Comparison of ENCODE assay signal across 26 cellular contexts in the genomic region with DNA sequence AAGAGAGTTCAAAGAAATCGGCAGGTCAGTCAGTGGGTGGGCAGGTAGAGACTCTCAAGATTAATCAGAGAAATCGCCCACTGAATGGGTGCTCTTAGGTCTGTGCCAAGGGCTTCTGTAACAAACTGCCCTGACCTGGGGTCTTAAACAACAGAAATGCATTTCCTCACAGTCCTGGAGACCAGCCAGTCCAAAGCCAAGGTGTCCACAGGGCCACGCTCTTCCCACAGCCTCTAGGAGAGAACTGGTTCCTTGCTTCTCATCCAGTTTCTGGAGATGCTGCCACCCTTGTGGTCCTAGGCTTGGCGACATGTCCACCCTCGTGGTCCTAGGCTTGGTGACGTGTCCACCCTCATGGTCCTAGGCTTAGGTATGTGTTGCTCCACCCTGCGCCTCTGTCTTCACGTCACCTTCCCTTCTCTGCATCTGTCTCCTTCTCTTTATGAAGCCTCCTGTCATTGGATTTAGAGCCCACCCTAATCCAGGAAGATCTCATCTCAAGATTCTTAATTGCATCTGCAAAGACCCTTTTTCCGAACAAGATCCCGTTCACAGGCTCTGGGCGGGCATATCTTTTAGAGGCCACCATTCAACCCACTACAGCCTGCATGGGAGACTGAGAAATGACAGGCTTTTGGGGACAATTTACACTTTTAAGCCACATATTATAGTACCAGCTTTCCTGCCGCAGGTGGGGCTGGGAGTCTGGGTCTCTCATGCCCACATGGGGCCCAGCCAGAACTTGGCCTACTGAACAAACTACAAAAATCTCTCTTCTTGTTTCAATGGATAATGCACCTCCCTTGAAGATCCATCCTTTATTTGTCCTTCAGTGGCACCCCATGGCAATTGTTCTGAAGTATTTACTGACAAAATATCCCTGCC.
DNase-seq lines count a peak whose midpoint lies in the region; ATAC-seq and TF ChIP-seq lines count a peak whose summit lies in the region.
"Had no signal": no experiment of that assay in that cellular context is flagged by ENCODE, and none has a peak within 500 bp of the region (broad histone marks: within the 10 kb centered on the region; RNA-seq: fewer than 3 reads in every experiment).

No MANE protein-coding gene starts in this region.

- H3K4me3 Mint-ChIP-seq in effector memory CD8-positive, alpha-beta T cell = no peak overlapping the region
- no peak overlapping the region for H3K4me3 Mint-ChIP-seq in activated T-helper 17 cell treated with anti-CD3 and anti-CD28 coated beads, Interleukin-2, amount 50 U/mL, for 72 hours
- H3K4me3 Mint-ChIP-seq: CD8-positive, alpha-beta T cell; GM23338; HFFc6; IgD-negative memory B cell had no signal

- TF ChIP-seq POLR2A in lower leg skin (IDR thresholded peaks at IDR 0.05) (no peak), sigmoid colon (IDR thresholded peaks at IDR 0.05) (no peak)

- H3K9ac ChIP-seq in BLaER1 = no peak overlapping the region
- H3K9ac ChIP-seq: KMS-11 had no signal

- no peak for ATAC-seq in effector memory CD8-positive, alpha-beta T cell (replicated peaks)
- no peak for ATAC-seq in activated T-helper 17 cell treated with anti-CD3 and anti-CD28 coated beads, Interleukin-2, amount 50 U/mL, for 72 hours (replicated peaks)
- ATAC-seq: CD8-positive, alpha-beta T cell; GM23338; Right ventricle myocardium inferior had no signal

- H3K27ac ChIP-seq in BLaER1 = 0 out of 2 replicates have a peak overlapping the region, but pooled peaks have one; percentile 26
- H3K27ac ChIP-seq in sigmoid colon = no peak overlapping the region
- H3K27ac ChIP-seq: C4-2B, KMS-11, PC-9, SJSA1 had no signal

- H3K27me3 Mint-ChIP-seq in effector memory CD8-positive, alpha-beta T cell = peaks cover 8 to 29% of the 10 kb centered on the region in 2 donors
- no peaks in the 10 kb centered on the region for H3K27me3 Mint-ChIP-seq in activated T-helper 17 cell treated with anti-CD3 and anti-CD28 coated beads, Interleukin-2, amount 50 U/mL, for 72 hours

- 87 to 93% methylated on average over 12 of the region's 12 CpGs for WGBS in lower leg skin, 2 donors
- 84 to 95% methylated on average over 12 of the region's 12 CpGs for WGBS in sigmoid colon, 2 donors

- no peak for TF ChIP-seq EP300 in sigmoid colon (IDR thresholded peaks at IDR 0.05)

- H3K9me3 ChIP-seq in BLaER1 = peaks cover 6% of the 10 kb centered on the region; the same call in 1 of the 2 replicates
- H3K9me3 ChIP-seq in sigmoid colon = peaks cover 0 to 4% (median 0%) of the 10 kb centered on the region in 4 donors
- H3K9me3 ChIP-seq: Caco-2, HAP-1, SJSA1 had no signal

- H4K20me1 ChIP-seq in BLaER1 = no peaks in the 10 kb centered on the region

- H3K27ac Mint-ChIP-seq in effector memory CD8-positive, alpha-beta T cell = no peak overlapping the region
- no peak overlapping the region for H3K27ac Mint-ChIP-seq in activated T-helper 17 cell treated with anti-CD3 and anti-CD28 coated beads, Interleukin-2, amount 50 U/mL, for 72 hours
- H3K27ac Mint-ChIP-seq: CD8-positive, alpha-beta T cell; GM23338; HFFc6; IgD-negative memory B cell had no signal

- no peak overlapping the region for H3K4me3 ChIP-seq in BLaER1
- H3K4me3 ChIP-seq in lower leg skin (ENCODE audit: low read depth, poor library complexity, severe bottlenecking) = no peak overlapping the region
- no peak overlapping the region for H3K4me3 ChIP-seq in sigmoid colon
- H3K4me3 ChIP-seq: GM23338, HAP-1, PC-9, SJSA1 had no signal

- H3K36me3 Mint-ChIP-seq in effector memory CD8-positive, alpha-beta T cell (ENCODE audit: insufficient read depth) = no peaks in the 10 kb centered on the region
- no peaks in the 10 kb centered on the region for H3K36me3 Mint-ChIP-seq in activated T-helper 17 cell treated with anti-CD3 and anti-CD28 coated beads, Interleukin-2, amount 50 U/mL, for 72 hours (ENCODE audit: low read depth)
- H3K36me3 Mint-ChIP-seq: CD8-positive, alpha-beta T cell; IgD-negative memory B cell had no signal

- no peaks in the 10 kb centered on the region for H3K27me3 ChIP-seq in BLaER1
- H3K27me3 ChIP-seq in sigmoid colon = no peaks in the 10 kb centered on the region
- H3K27me3 ChIP-seq: SJSA1 had no signal

- H3K36me3 ChIP-seq in BLaER1 (no peaks in the 10 kb centered on the region), sigmoid colon (no peaks in the 10 kb centered on the region)
- H3K36me3 ChIP-seq: HAP-1, SJSA1 had no signal

- H3K4me1 Mint-ChIP-seq in effector memory CD8-positive, alpha-beta T cell (ENCODE audit: low read depth in 2 of 2) = no peaks in the 10 kb centered on the region
- no peaks in the 10 kb centered on the region for H3K4me1 Mint-ChIP-seq in activated T-helper 17 cell treated with anti-CD3 and anti-CD28 coated beads, Interleukin-2, amount 50 U/mL, for 72 hours
- H3K4me1 Mint-ChIP-seq: GM23338, IgD-negative memory B cell had no signal

- TF ChIP-seq CTCF in lower leg skin (IDR thresholded peaks at IDR 0.05) = no peak
- no peak for TF ChIP-seq CTCF in sigmoid colon (IDR thresholded peaks at IDR 0.05)

- H3K4me2 ChIP-seq in BLaER1 = no peak overlapping the region
- H3K4me2 ChIP-seq: GM23338, KMS-11, PC-9 had no signal

- intact Hi-C loops in lower leg skin (cut with DNase I; ENCODE audit: low total_unique reads) = no loop called here
- intact Hi-C loops in sigmoid colon (cut with DNase I) = loop anchor here (5.0 kb wide), 1 partner anchor 61 kb away; no protein-coding TSS in a partner anchor

- H3K4me1 ChIP-seq in BLaER1 (peaks cover 31% of the 10 kb centered on the region), sigmoid colon (peaks cover 0 to 16% (median 10%) of the 10 kb centered on the region in 4 donors)
- H3K4me1 ChIP-seq: Caco-2, HAP-1, SJSA1 had no signal

- no peaks in the 10 kb centered on the region for H3K9me3 Mint-ChIP-seq in effector memory CD8-positive, alpha-beta T cell
- no peaks in the 10 kb centered on the region for H3K9me3 Mint-ChIP-seq in activated T-helper 17 cell treated with anti-CD3 and anti-CD28 coated beads, Interleukin-2, amount 50 U/mL, for 72 hours
- H3K9me3 Mint-ChIP-seq: CD8-positive, alpha-beta T cell; GM23338; HFFc6 had no signal

- DNase-seq in D341Med (ENCODE audit: low spot score) = peak; percentile 4
- DNase-seq in lower leg skin (ENCODE audit: low spot score in 2 of 2) = peak; percentile 9 to 50
- peak; percentile 52 for DNase-seq in sigmoid colon
- no peak for DNase-seq in DMS79 (lab: John Stamatoyannopoulos, UW)
- no peak for DNase-seq in effector memory CD8-positive, alpha-beta T cell
- DNase-seq: Caco-2; CD8-positive, alpha-beta T cell; DMS 273 treated with DMSO at 0.1 percent for 48 hours; DMS79 treated with DMSO at 0.1 percent for 48 hours; GF-D8; HFFc6; MM.1S; NCI-H2029; NCI-H446 treated with DMSO at 0.1 percent for 48 hours; NCI-H526; NCI-H82; PC-9 had no signal

Comparison
In these comparisons a context has a peak if more than half of its experiments do, and no peak if none do; other contexts are left out.
1. DNase-seq: peak in D341Med (single experiment), lower leg skin (2 of 2) and sigmoid colon (single experiment); none in DMS79 (single experiment) and effector memory CD8-positive, alpha-beta T cell (0 of 3).